In the genomic region with DNA sequence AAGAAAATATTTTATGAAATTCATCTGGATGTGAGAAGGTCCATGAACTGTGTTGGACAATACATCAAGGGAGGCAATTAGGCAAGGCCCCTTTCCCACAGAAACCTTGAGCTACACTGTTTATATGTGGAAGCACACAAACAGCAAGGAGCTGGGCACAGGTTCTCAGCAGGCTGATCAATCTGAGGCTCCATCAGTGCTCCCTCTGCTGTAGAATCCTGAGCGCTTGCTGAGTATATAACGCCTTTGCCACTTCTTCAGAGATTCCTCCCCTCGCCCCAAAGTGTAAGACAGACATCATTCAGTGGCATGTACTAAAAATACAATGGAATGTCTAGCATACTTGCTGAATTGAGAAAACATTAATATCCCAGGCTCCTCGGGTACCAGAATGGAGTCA, we compare ENCODE assay signal across 1 cellular context.
TF ChIP-seq lines count a peak whose summit lies in the region.

No MANE protein-coding gene starts in this region.

TF ChIP-seq in WTC11, 78 proteins besides CTCF, POLR2A, EP300 and RAD21 (continued from another document):
- TF ChIP-seq, protein P1, sequence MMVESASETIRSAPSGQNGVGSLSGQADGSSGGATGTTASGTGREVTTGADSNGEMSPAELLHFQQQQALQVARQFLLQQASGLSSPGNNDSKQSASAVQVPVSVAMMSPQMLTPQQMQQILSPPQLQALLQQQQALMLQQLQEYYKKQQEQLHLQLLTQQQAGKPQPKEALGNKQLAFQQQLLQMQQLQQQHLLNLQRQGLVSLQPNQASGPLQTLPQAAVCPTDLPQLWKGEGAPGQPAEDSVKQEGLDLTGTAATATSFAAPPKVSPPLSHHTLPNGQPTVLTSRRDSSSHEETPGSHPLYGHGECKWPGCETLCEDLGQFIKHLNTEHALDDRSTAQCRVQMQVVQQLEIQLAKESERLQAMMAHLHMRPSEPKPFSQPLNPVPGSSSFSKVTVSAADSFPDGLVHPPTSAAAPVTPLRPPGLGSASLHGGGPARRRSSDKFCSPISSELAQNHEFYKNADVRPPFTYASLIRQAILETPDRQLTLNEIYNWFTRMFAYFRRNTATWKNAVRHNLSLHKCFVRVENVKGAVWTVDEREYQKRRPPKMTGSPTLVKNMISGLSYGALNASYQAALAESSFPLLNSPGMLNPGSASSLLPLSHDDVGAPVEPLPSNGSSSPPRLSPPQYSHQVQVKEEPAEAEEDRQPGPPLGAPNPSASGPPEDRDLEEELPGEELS (CRISPR knock-in tag; IDR thresholded peaks at IDR 0.05): no peak
TF ChIP-seq in WTC11: peak in this region for 0.
